ENCODE assay signal across 30 cellular contexts in the genomic region with DNA sequence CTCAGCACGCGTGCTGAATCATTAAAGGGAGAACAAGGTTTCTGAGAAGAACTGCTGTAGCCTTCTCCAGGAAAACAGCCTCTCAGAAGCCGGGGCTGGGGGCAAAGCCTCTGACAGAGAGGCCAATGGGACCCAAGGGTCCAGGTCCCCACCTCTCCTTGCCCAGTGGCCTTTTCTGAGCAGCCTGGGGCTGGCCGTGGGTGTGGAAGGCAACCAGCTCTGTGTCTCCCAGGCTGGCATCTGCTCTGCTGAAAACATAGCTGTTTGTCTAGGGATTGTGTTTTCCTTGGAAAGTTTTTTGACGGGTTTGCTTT.
"Had no signal": no experiment of that assay in that cellular context is flagged by ENCODE, and none has a peak within 500 bp of the region (broad histone marks: within the 10 kb centered on the region; RNA-seq: fewer than 3 reads in every experiment).

No MANE protein-coding gene starts in this region.

- H3K27ac ChIP-seq: colonic mucosa, epithelial cell of prostate, gastrocnemius medialis, hepatocyte, neural progenitor cell, ovary, psoas muscle, stomach, thyroid gland had no signal

- H3K36me3 ChIP-seq: colonic mucosa, gastrocnemius medialis, neural progenitor cell, ovary, stomach, thyroid gland had no signal

- H3K36me3 Mint-ChIP-seq: naive thymus-derived CD4-positive, alpha-beta T cell; neural progenitor cell had no signal

- H3K4me1 Mint-ChIP-seq: naive thymus-derived CD4-positive, alpha-beta T cell had no signal

- H3K4me3 Mint-ChIP-seq: dendritic cell treated with granulocyte-macrophage colony-stimulating factor and Interleukin-4, amounts not matched to agents 40 ng/mL and 50 ng/mL, for 4 days; endodermal cell; naive thymus-derived CD4-positive, alpha-beta T cell; nephron; neural progenitor cell had no signal

- H3K9me3 ChIP-seq: colonic mucosa, gastrocnemius medialis, ovary, psoas muscle, stomach, thyroid gland had no signal

- H3K4me1 ChIP-seq: colonic mucosa, gastrocnemius medialis, psoas muscle, stomach, thyroid gland had no signal

- H3K4me3 ChIP-seq: colonic mucosa, gastrocnemius medialis, hepatocyte, neural progenitor cell, ovary, psoas muscle, stomach, thyroid gland had no signal

- DNase-seq: colonic mucosa; effector CD8-positive, alpha-beta T cell; endodermal cell; foreskin fibroblast; gastrocnemius medialis; kidney; mammary epithelial cell; mesendoderm; midbrain; naive thymus-derived CD4-positive, alpha-beta T cell; nucleus accumbens; ovary; right cardiac atrium; small intestine; stimulated activated CD4-positive, alpha-beta T cell treated with anti-CD3 and anti-CD28 coated beads, Interleukin-12 subunit alpha, Interleukin-12 subunit beta, amount 100 ng/mL, for 4 hours; stimulated activated CD4-positive, alpha-beta T cell treated with anti-CD3 and anti-CD28 coated beads, Interleukin-1b, Interleukin-23, amount 100 ng/mL, for 48 hours; stimulated activated CD4-positive, alpha-beta T cell treated with anti-CD3 and anti-CD28 coated beads, Interleukin-4, amount 100 ng/mL, for 1 hour; stimulated activated CD8-positive, alpha-beta memory T cell treated with anti-CD3 and anti-CD28 coated beads, Interleukin-4, amount 100 ng/mL, for 48 hours; stimulated activated naive CD4-positive, alpha-beta T cell; stomach; thyroid gland; trophoblast cell had no signal

- ATAC-seq: esophagus mucosa; gastrocnemius medialis; left lobe of liver; naive thymus-derived CD4-positive, alpha-beta T cell; psoas muscle; right cardiac atrium had no signal

- H3K27ac Mint-ChIP-seq: dendritic cell treated with granulocyte-macrophage colony-stimulating factor and Interleukin-4, amounts not matched to agents 40 ng/mL and 50 ng/mL, for 4 days; endodermal cell; naive thymus-derived CD4-positive, alpha-beta T cell; nephron; neural progenitor cell had no signal

- H3K27me3 ChIP-seq: colonic mucosa, hepatocyte, neural progenitor cell, ovary, thyroid gland had no signal

- H3K9me3 Mint-ChIP-seq: dendritic cell treated with granulocyte-macrophage colony-stimulating factor and Interleukin-4, amounts not matched to agents 40 ng/mL and 50 ng/mL, for 4 days; endodermal cell; nephron; neural progenitor cell had no signal
